Comparison of ENCODE assay signal across 18 cellular contexts in genomic region chr6:133362813-133363212, GRCh38.
DNase-seq lines count a peak whose midpoint lies in the region; ATAC-seq, FAIRE-seq and TF ChIP-seq lines count a peak whose summit lies in the region.
"Had no signal": no experiment of that assay in that cellular context is flagged by ENCODE, and none has a peak within 500 bp of the region (broad histone marks: within the 10 kb centered on the region; RNA-seq: fewer than 3 reads in every experiment).

No MANE protein-coding gene starts in this region.

- TF ChIP-seq CTCF in A549 (IDR thresholded peaks at IDR 0.05): no peak
- TF ChIP-seq CTCF in body of pancreas (IDR thresholded peaks at IDR 0.05): no peak

- peaks cover 25% of the 10 kb centered on the region for H3K4me1 ChIP-seq in A549
- no peaks in the 10 kb centered on the region for H3K4me1 ChIP-seq in body of pancreas
- H3K4me1 ChIP-seq in skeletal muscle tissue (ENCODE audit: control insufficient read depth in 3 of 3, insufficient read depth in 3 of 3, low read length in 3 of 3): peaks cover 13 to 32% (median 26%) of the 10 kb centered on the region in 3 donors

- no peak for FAIRE-seq in A549 (lab: Jason Lieb, UNC)
- FAIRE-seq: D721Med, G401.6, GM12892 had no signal

- WGBS in A549 (ENCODE audit: missing lambda C conversion rate): 72% methylated on average over 4 of the region's 4 CpGs
- 23 to 25% methylated on average over 4 of the region's 4 CpGs for WGBS in body of pancreas, 2 donors

- H3K9ac ChIP-seq in skeletal muscle tissue (ENCODE audit: low read depth in 1 of 3, low read length in 3 of 3): no peak overlapping the region
- H3K9ac ChIP-seq: GM23248 had no signal

- no peak for TF ChIP-seq EP300 in A549 (IDR thresholded peaks at IDR 0.05)

- no peak for DNase-seq in A549 (ENCODE audit: low read depth in 1 of 2, low spot score in 1 of 2)
- DNase-seq in body of pancreas: peak in 2 of 4 donors; percentile 3 to 12
- no peak for DNase-seq in cortex of kidney (lab: John Stamatoyannopoulos, UW)
- DNase-seq in NCI-H2196 (lab: John Stamatoyannopoulos, UW; ENCODE audit: unreplicated experiment): no peak
- DNase-seq in NCI-H82 treated with DMSO at 0.1 percent for 48 hours (lab: John Stamatoyannopoulos, UW; ENCODE audit: unreplicated experiment): no peak
- DNase-seq: C1 segment of cervical spinal cord; CD4-positive, CD25-positive, alpha-beta regulatory T cell; CD8-positive, alpha-beta memory T cell; COR-L47; GM23248; KG1 had no signal

- POLR2A ChIA-PET in A549 (lab: Yijun Ruan, JAX): no interaction called here

- ATAC-seq in A549: no peak
- peak; percentile 36 for ATAC-seq in HG02798 (IDR thresholded peaks at IDR 0.05; ENCODE audit: poor library complexity, unreplicated experiment)
- ATAC-seq in body of pancreas: peak; percentile 53

- intact Hi-C loops in body of pancreas (cut with DNase I): no loop called here

- no peak for TF ChIP-seq POLR2A in A549 (IDR thresholded peaks at IDR 0.05; ENCODE audit: low read length)
- no peak for TF ChIP-seq POLR2A in body of pancreas (IDR thresholded peaks at IDR 0.05)

- H3K27me3 ChIP-seq in body of pancreas: no peaks in the 10 kb centered on the region
- H3K27me3 ChIP-seq in skeletal muscle tissue (ENCODE audit: control insufficient read depth in 3 of 3, insufficient read depth in 3 of 3, low read length in 3 of 3): no peaks in the 10 kb centered on the region

- H3K4me2 ChIP-seq in A549: peak overlapping the region; percentile 43; the same call in 1 of the 3 replicates

- H3K36me3 ChIP-seq in body of pancreas (replicated peaks in 1 of 2; ENCODE audit: insufficient read depth in 1 of 2, low read depth in 2 of 2) (no peaks in the 10 kb centered on the region), skeletal muscle tissue (ENCODE audit: control insufficient read depth in 3 of 3, insufficient read depth in 3 of 3, low read length in 3 of 3) (no peaks in the 10 kb centered on the region)
- H3K36me3 ChIP-seq: HAP-1 had no signal

- no peak overlapping the region for H3K27ac ChIP-seq in A549
- H3K27ac ChIP-seq in body of pancreas: no peak overlapping the region
- peak overlapping the region; percentile 48 for H3K27ac ChIP-seq in skeletal muscle tissue (ENCODE audit: low read depth, low read length)
- H3K27ac ChIP-seq: 22Rv1, GM23248 had no signal

- TF ChIP-seq RAD21 in A549 (conservative IDR thresholded peaks at IDR 0.05 in 1 of 2, IDR thresholded peaks at IDR 0.05 in 1 of 2): no peak

- H3K9me3 ChIP-seq in A549 (no peaks in the 10 kb centered on the region), body of pancreas (no peaks in the 10 kb centered on the region), skeletal muscle tissue (ENCODE audit: control insufficient read depth in 3 of 3, low read length in 3 of 3) (no peaks in the 10 kb centered on the region)
- H3K9me3 ChIP-seq: HAP-1 had no signal

- CTCF ChIA-PET in A549 (lab: Yijun Ruan, JAX): interaction anchor here (0.7 kb wide), 1 partner anchor 180 kb away, joined by 3 read pairs; no protein-coding TSS in a partner anchor

- H3K4me3 ChIP-seq in A549 (no peak overlapping the region), body of pancreas (no peak overlapping the region), skeletal muscle tissue (ENCODE audit: low read length in 3 of 3) (peak overlapping the region in 1 of 3 donors; percentile 11)
- H3K4me3 ChIP-seq: GM23248, HAP-1 had no signal

TF ChIP-seq in A549, 52 proteins besides CTCF, POLR2A, EP300 and RAD21:
- no peak for TF ChIP-seq FOXS1 (CRISPR knock-in tag; IDR thresholded peaks at IDR 0.05)

Comparison
In these comparisons a context has a peak if more than half of its experiments do, and no peak if none do; other contexts are left out.
1. ATAC-seq: peak in HG02798 (single experiment) and body of pancreas (single experiment); none in A549 (0 of 2).